In the genomic region with DNA sequence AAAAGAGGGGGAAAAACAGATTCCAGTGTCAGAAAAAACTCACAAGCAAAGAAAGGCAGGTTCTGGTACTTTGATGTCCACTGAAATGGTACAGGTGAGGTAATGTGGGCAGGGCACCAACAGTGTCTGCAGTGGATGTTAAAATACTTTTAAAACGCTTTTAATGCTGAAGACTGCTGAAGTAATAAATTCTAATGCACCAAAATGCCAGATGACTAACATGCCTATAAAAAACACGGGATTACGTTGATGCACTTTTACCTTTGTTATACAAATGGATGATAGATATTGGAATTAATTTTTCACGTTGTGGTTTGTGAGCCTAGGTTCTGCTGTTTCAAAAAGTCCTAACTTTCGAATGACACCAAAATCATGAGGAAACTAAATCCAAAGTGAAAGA, we compare ENCODE assay signal across 30 cellular contexts.
"Had no signal": no experiment of that assay in that cellular context is flagged by ENCODE, and none has a peak within 500 bp of the region (broad histone marks: within the 10 kb centered on the region; RNA-seq: fewer than 3 reads in every experiment).

No MANE protein-coding gene starts in this region.

- H3K36me3 ChIP-seq: adrenal gland, esophagus squamous epithelium, gastroesophageal sphincter, heart right ventricle, WERI-Rb-1 had no signal

- H3K4me2 ChIP-seq: hepatocyte had no signal

- H3K79me2 ChIP-seq: hepatocyte had no signal

- DNase-seq: activated B cell treated with CpG ODN at 0.5 μM for 24 hours; activated CD4-positive, alpha-beta T cell treated with anti-CD3 and anti-CD28 coated beads for 48 hours; activated CD4-positive, alpha-beta T cell treated with anti-CD3 and anti-CD28 coated beads, Interleukin-2, amount 50 U/mL, for 1 hour; activated CD4-positive, alpha-beta T cell treated with anti-CD3 and anti-CD28 coated beads, Interleukin-2, amount 50 U/mL, for 48 hours; activated CD8-positive, alpha-beta memory T cell treated with anti-CD3 and anti-CD28 coated beads for 24 hours; activated CD8-positive, alpha-beta T cell treated with anti-CD3 and anti-CD28 coated beads for 36 hours; activated effector memory CD4-positive, alpha-beta T cell treated with Interleukin-2 at 50 U/mL for 16 hours; activated gamma-delta T cell treated with Interleukin-2 at 50 U/mL for 16 hours; activated naive CD4-positive, alpha-beta T cell treated with anti-CD3 and anti-CD28 coated beads for 36 hours; activated naive CD8-positive, alpha-beta T cell treated with anti-CD3 and anti-CD28 coated beads for 36 hours; activated naive CD8-positive, alpha-beta T cell treated with anti-CD3 and anti-CD28 coated beads, Interleukin-2, amount 50 U/mL, for 24 hours; activated T-cell treated with anti-CD3 and anti-CD28 coated beads, Interleukin-2, amount 50 U/mL, for 4 hours; adrenal gland; amygdala; aorta; body of pancreas; caudate nucleus; cortex of kidney; dermis blood vessel endothelial cell; effector CD8-positive, alpha-beta T cell; esophagus squamous epithelium; foreskin melanocyte; heart right ventricle; T1000; WERI-Rb-1 had no signal

- H2AFZ ChIP-seq: hepatocyte had no signal

- H3K27ac ChIP-seq: adrenal gland, body of pancreas, epithelial cell of prostate, esophagus squamous epithelium, gastroesophageal sphincter, heart right ventricle, hepatocyte, WERI-Rb-1 had no signal

- ATAC-seq: activated CD4-positive, CD25-positive, alpha-beta regulatory T cell treated with anti-CD3 and anti-CD28 coated beads, Interleukin-2, amount 50 U/mL, for 24 hours; activated CD8-positive, alpha-beta T cell treated with anti-CD3 and anti-CD28 coated beads for 36 hours; activated naive CD8-positive, alpha-beta T cell treated with anti-CD3 and anti-CD28 coated beads, Interleukin-2, amount 50 U/mL, for 24 hours; activated T-cell treated with anti-CD3 and anti-CD28 coated beads, Interleukin-2, amount 50 U/mL, for 4 hours; activated T-helper 17 cell treated with anti-CD3 and anti-CD28 coated beads, Interleukin-2, amount 50 U/mL, for 72 hours; body of pancreas; gastroesophageal sphincter; heart right ventricle had no signal

- H3K4me1 ChIP-seq: adrenal gland, body of pancreas, esophagus squamous epithelium, gastroesophageal sphincter, heart right ventricle had no signal

- H3K9me3 ChIP-seq: adrenal gland, body of pancreas, esophagus squamous epithelium, gastroesophageal sphincter had no signal

- H3K27me3 ChIP-seq: adrenal gland, body of pancreas, esophagus squamous epithelium, gastroesophageal sphincter, heart right ventricle, hepatocyte had no signal

- H3K4me3 ChIP-seq: adrenal gland, body of pancreas, esophagus squamous epithelium, gastroesophageal sphincter, heart right ventricle, hepatocyte had no signal
